ENCODE assay signal across 12 cellular contexts in genomic region chr12:124400124-124400523, GRCh38.
DNase-seq lines count a peak whose midpoint lies in the region; ATAC-seq and TF ChIP-seq lines count a peak whose summit lies in the region.
"Had no signal": no experiment of that assay in that cellular context is flagged by ENCODE, and none has a peak within 500 bp of the region (broad histone marks: within the 10 kb centered on the region; RNA-seq: fewer than 3 reads in every experiment).

No MANE protein-coding gene starts in this region.

- no peak overlapping the region for H3K4me2 ChIP-seq in neuronal stem cell (ENCODE audit: insufficient read depth, low read length, poor library complexity, severe bottlenecking)

- H3K4me3 Mint-ChIP-seq in activated naive CD4-positive, alpha-beta T cell treated with anti-CD3 and anti-CD28 coated beads, Interleukin-2, amount 10 ng/mL, durations not matched to agents 7 days and 5 days, result no peak overlapping the region
- no peak overlapping the region for H3K4me3 Mint-ChIP-seq in brain

- TF ChIP-seq CTCF in brain (conservative IDR thresholded peaks at IDR 0.05) (no peak), transverse colon (IDR thresholded peaks at IDR 0.05) (no peak)

- no peak overlapping the region for H3K23ac ChIP-seq in neuronal stem cell (ENCODE audit: low read depth, low read length, poor library complexity)

- H3K27ac ChIP-seq in neuronal stem cell (replicated peaks; ENCODE audit: low read length) (no peak overlapping the region), transverse colon (peak overlapping the region; percentile 87 to 92 (median 91))
- H3K27ac ChIP-seq: C4-2B had no signal

- H2AK5ac ChIP-seq in neuronal stem cell (ENCODE audit: low read depth, low read length), result no peak overlapping the region

- H2BK15ac ChIP-seq in neuronal stem cell (ENCODE audit: low read length), result no peak overlapping the region

- peaks cover 3% of the 10 kb centered on the region for H3K4me1 Mint-ChIP-seq in activated naive CD4-positive, alpha-beta T cell treated with anti-CD3 and anti-CD28 coated beads, Interleukin-2, amount 10 ng/mL, durations not matched to agents 7 days and 5 days
- H3K4me1 Mint-ChIP-seq in brain, result peaks cover 70% of the 10 kb centered on the region

- H3K79me1 ChIP-seq in neuronal stem cell (ENCODE audit: low read depth, low read length), result peaks cover 1% of the 10 kb centered on the region

- H3K27ac Mint-ChIP-seq in activated naive CD4-positive, alpha-beta T cell treated with anti-CD3 and anti-CD28 coated beads, Interleukin-2, amount 10 ng/mL, durations not matched to agents 7 days and 5 days, result peak overlapping the region; percentile 33
- peak overlapping the region in 3 of 5 experiments; percentile 22 to 76 (median 24) for H3K27ac Mint-ChIP-seq in brain

- H3K18ac ChIP-seq in neuronal stem cell (ENCODE audit: low read length), result peak overlapping the region; percentile 40

- H3K27me3 ChIP-seq in neuronal stem cell (ENCODE audit: control insufficient read depth in 3 of 3, insufficient read depth in 3 of 3, low read depth in 1 of 3, low read length in 3 of 3), result no peaks in the 10 kb centered on the region
- H3K27me3 ChIP-seq in transverse colon, result no peaks in the 10 kb centered on the region

- no peak overlapping the region for H3K9ac ChIP-seq in neuronal stem cell (ENCODE audit: low read depth, low read length, poor library complexity)

- no peaks in the 10 kb centered on the region for H3K9me3 ChIP-seq in neuronal stem cell (replicated peaks in 1 of 2; ENCODE audit: control insufficient read depth in 2 of 2, insufficient read depth in 1 of 2, low read depth in 1 of 2, low read length in 2 of 2)
- no peaks in the 10 kb centered on the region for H3K9me3 ChIP-seq in transverse colon

- H2BK120ac ChIP-seq in neuronal stem cell (ENCODE audit: low read depth, low read length), result no peak overlapping the region

- DNase-seq in activated naive CD4-positive, alpha-beta T cell treated with anti-CD3 and anti-CD28 coated beads, Interleukin-2, amount 10 ng/mL, durations not matched to agents 7 days and 5 days, result no peak
- DNase-seq in activated naive CD4-positive, alpha-beta T cell treated with Interleukin-2 at 50 U/mL for 16 hours, result no peak
- DNase-seq in neuronal stem cell (ENCODE audit: low spot score) (no peak), transverse colon (no peak), NCI-H1417 (lab: John Stamatoyannopoulos, UW) (no peak), NCI-H226 (no peak)
- DNase-seq: COR-L47, NCI-H345, NCI-H526 treated with DMSO at 0.1 percent for 48 hours had no signal

- WGBS in neuronal stem cell (ENCODE audit: extremely low coverage in 2 of 2, insufficient read length in 2 of 2, insufficient replicate concordance in 1 of 2), 2 donors, result no CpG with 5 or more reads among the region's 10 CpGs
- 95% methylated on average over 10 of the region's 10 CpGs; no CpG with 5 or more reads in 1 of the 2 donors for WGBS in transverse colon (ENCODE audit: low coverage in 1 of 2), 2 donors

- no peaks in the 10 kb centered on the region for H3K9me3 Mint-ChIP-seq in activated naive CD4-positive, alpha-beta T cell treated with anti-CD3 and anti-CD28 coated beads, Interleukin-2, amount 10 ng/mL, durations not matched to agents 7 days and 5 days
- no peaks in the 10 kb centered on the region for H3K9me3 Mint-ChIP-seq in brain

- no peak overlapping the region for H4K8ac ChIP-seq in neuronal stem cell (ENCODE audit: low read depth, low read length)

- H3K14ac ChIP-seq in neuronal stem cell (ENCODE audit: low read length), result no peak overlapping the region

- in situ Hi-C loops in transverse colon (cut with MboI; ENCODE audit: low pct_ligation_motif_present in 1 of 4, low pct_unique_long_range_greater_than_20kb in 1 of 4, low sequenced_read_pairs in 3 of 4), result loop anchor here in 1 of 4 donors (25.0 kb wide), 1 partner anchor 362 kb away; no protein-coding TSS in a partner anchor

- H3K36me3 ChIP-seq in neuronal stem cell (replicated peaks in 1 of 2; ENCODE audit: control insufficient read depth in 2 of 2, insufficient read depth in 2 of 2, low read length in 2 of 2) (peaks cover 20 to 53% of the 10 kb centered on the region in 2 donors), transverse colon (no peaks in the 10 kb centered on the region)

- intact Hi-C loops in transverse colon (cut with DNase I; ENCODE audit: low total_unique reads), result no loop called here

- TF ChIP-seq EP300 in transverse colon (IDR thresholded peaks at IDR 0.05; ENCODE audit: low read depth), result no peak

- no peaks in the 10 kb centered on the region for H3K27me3 Mint-ChIP-seq in activated naive CD4-positive, alpha-beta T cell treated with anti-CD3 and anti-CD28 coated beads, Interleukin-2, amount 10 ng/mL, durations not matched to agents 7 days and 5 days
- H3K27me3 Mint-ChIP-seq in brain, result no peaks in the 10 kb centered on the region

- no peak overlapping the region for H2BK5ac ChIP-seq in neuronal stem cell (ENCODE audit: low read length)

- no peak for TF ChIP-seq POLR2A in transverse colon (IDR thresholded peaks at IDR 0.05)

- no peak overlapping the region for H4K91ac ChIP-seq in neuronal stem cell (ENCODE audit: low read depth, low read length, poor library complexity)

- CTCF ChIA-PET in activated naive CD4-positive, alpha-beta T cell treated with anti-CD3 and anti-CD28 coated beads, Interleukin-2, amount 10 ng/mL, durations not matched to agents 7 days and 5 days (lab: Charles Lee), result interaction anchor here (1.3 to 2.1 kb wide), 2 partner anchors 8 to 11 kb away, joined by 3 to 8 read pairs; no protein-coding TSS in a partner anchor

- no peak overlapping the region for H3K4ac ChIP-seq in neuronal stem cell (ENCODE audit: low read length)

- ATAC-seq in activated CD4-positive, CD25-positive, alpha-beta regulatory T cell treated with anti-CD3 and anti-CD28 coated beads, Interleukin-2, amount 50 U/mL, for 24 hours, result no peak

- H3K36me3 Mint-ChIP-seq in activated naive CD4-positive, alpha-beta T cell treated with anti-CD3 and anti-CD28 coated beads, Interleukin-2, amount 10 ng/mL, durations not matched to agents 7 days and 5 days, result peaks cover 17% of the 10 kb centered on the region
- H3K36me3 Mint-ChIP-seq in brain, result peaks cover 35% of the 10 kb centered on the region

- H2BK12ac ChIP-seq in neuronal stem cell (ENCODE audit: low read length), result no peak overlapping the region

- H2AFZ ChIP-seq in neuronal stem cell (ENCODE audit: low read length), result no peak overlapping the region

- H3K4me1 ChIP-seq in neuronal stem cell (ENCODE audit: control insufficient read depth in 2 of 2, insufficient read depth in 1 of 2, low read depth in 1 of 2, low read length in 2 of 2), result peaks cover 4 to 15% of the 10 kb centered on the region in 2 donors
- H3K4me1 ChIP-seq in transverse colon, result peaks cover 43 to 76% (median 59%) of the 10 kb centered on the region in 4 donors

- H3K4me3 ChIP-seq in neuronal stem cell (ENCODE audit: low read length in 2 of 2) (no peak overlapping the region), transverse colon (no peak overlapping the region)
